Comparison of ENCODE assay signal across 8 cellular contexts in genomic region chr16:66872927-66873684, GRCh38.
A peak's percentile ranks its signal among the peaks of the same experiment; 100 is the strongest.
DNase-seq lines count a peak whose midpoint lies in the region; ATAC-seq lines count a peak whose summit lies in the region.

No MANE protein-coding gene starts in this region.

- in situ Hi-C loops in ACHN (cut with HindIII; ENCODE audit: low pct_ligation_motif_present, low pct_unique_long_range_greater_than_20kb, low sequenced_read_pairs): no loop called here

- peaks cover 7% of the 10 kb centered on the region for H3K36me3 Mint-ChIP-seq in central memory CD8-positive, alpha-beta T cell (ENCODE audit: insufficient read depth)

- no peaks in the 10 kb centered on the region for H3K9me3 Mint-ChIP-seq in central memory CD8-positive, alpha-beta T cell

- H3K27ac Mint-ChIP-seq in central memory CD8-positive, alpha-beta T cell (ENCODE audit: low read depth): peak overlapping the region; percentile 70

- H3K4me1 Mint-ChIP-seq in central memory CD8-positive, alpha-beta T cell: peaks cover 24% of the 10 kb centered on the region

- H3K4me3 Mint-ChIP-seq in central memory CD8-positive, alpha-beta T cell: peak overlapping the region; percentile 68

- no peaks in the 10 kb centered on the region for H3K27me3 Mint-ChIP-seq in central memory CD8-positive, alpha-beta T cell

- DNase-seq in ACHN (peak; percentile 100), NCI-H2227 treated with DMSO at 0.1 percent for 48 hours (lab: John Stamatoyannopoulos, UW) (peak; percentile 41), islet precursor cell (peak; percentile 99)
- DNase-seq in activated CD4-positive, CD25-positive, alpha-beta regulatory T cell (lab: John Stamatoyannopoulos, UW): peak; percentile 72 to 85 (median 74)
- DNase-seq in central memory CD8-positive, alpha-beta T cell (ENCODE audit: low spot score in 2 of 2): peak; percentile 80 to 81
- DNase-seq in stimulated activated CD4-positive, alpha-beta T cell treated with anti-CD3 and anti-CD28 coated beads, Interleukin-12 subunit alpha, Interleukin-12 subunit beta, amount 100 ng/mL, for 4 hours: peak; percentile 87

- peak; percentile 72 for ATAC-seq in GM18519 (IDR thresholded peaks at IDR 0.05; ENCODE audit: low FRiP score, unreplicated experiment)
- ATAC-seq in HG03064 (IDR thresholded peaks at IDR 0.05; ENCODE audit: low read depth, unreplicated experiment): peak; percentile 74
- ATAC-seq in central memory CD8-positive, alpha-beta T cell (replicated peaks; ENCODE audit: extremely low read depth, poor library complexity, severe bottlenecking): peak; percentile 83

Comparison
In these comparisons a context has a peak if more than half of its experiments do, and no peak if none do; other contexts are left out.
1. Peak in every context shown above with its lines: DNase-seq and ATAC-seq.
2. DNase-seq: peak in every context shown above with its lines; median percentile 100 in ACHN; 99 in islet precursor cell; 87 in stimulated activated CD4-positive, alpha-beta T cell treated with anti-CD3 and anti-CD28 coated beads, Interleukin-12 subunit alpha, Interleukin-12 subunit beta, amount 100 ng/mL, for 4 hours; 80 in central memory CD8-positive, alpha-beta T cell; 74 in activated CD4-positive, CD25-positive, alpha-beta regulatory T cell; 41 in NCI-H2227 treated with DMSO at 0.1 percent for 48 hours.